In the genomic region with DNA sequence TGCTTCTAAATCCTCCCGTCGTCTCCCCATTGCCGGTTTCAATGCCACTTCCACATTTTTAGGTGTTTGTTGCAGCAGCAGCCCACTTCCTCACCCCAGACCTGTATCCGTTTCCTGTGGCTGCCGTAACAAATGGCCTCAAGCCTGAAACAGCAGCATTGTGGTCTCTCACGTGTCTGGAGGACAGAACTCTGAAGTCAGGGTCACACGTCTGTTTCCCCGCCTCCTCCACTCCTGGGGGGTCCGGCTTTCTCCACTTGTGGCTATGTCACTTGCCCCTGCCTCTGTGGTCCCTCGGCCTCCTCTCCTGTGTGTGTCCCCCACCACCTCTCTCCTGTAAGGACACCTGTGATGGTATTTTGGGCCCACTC, we compare ENCODE assay signal across 1 cellular context.
TF ChIP-seq lines count a peak whose summit lies in the region.

No MANE protein-coding gene starts in this region.

TF ChIP-seq in HepG2, 621 proteins besides CTCF, POLR2A, EP300 and RAD21:
- TF ChIP-seq SRY (CRISPR knock-in tag; IDR thresholded peaks at IDR 0.05), result no peak
- TF ChIP-seq ZBTB10 (CRISPR knock-in tag; IDR thresholded peaks at IDR 0.05; ENCODE audit: borderline replicate concordance), result no peak
- TF ChIP-seq NFKBIZ (CRISPR knock-in tag; IDR thresholded peaks at IDR 0.05), result no peak
- TF ChIP-seq ZNF782 (CRISPR knock-in tag; IDR thresholded peaks at IDR 0.05; ENCODE audit: borderline replicate concordance), result no peak
- no peak for TF ChIP-seq DMAP1 (CRISPR knock-in tag; IDR thresholded peaks at IDR 0.05)
- TF ChIP-seq ZNF138 (CRISPR knock-in tag; IDR thresholded peaks at IDR 0.05; ENCODE audit: low read depth), result no peak
- TF ChIP-seq ZNF230 (CRISPR knock-in tag; IDR thresholded peaks at IDR 0.05), result no peak
- TF ChIP-seq, protein P1, sequence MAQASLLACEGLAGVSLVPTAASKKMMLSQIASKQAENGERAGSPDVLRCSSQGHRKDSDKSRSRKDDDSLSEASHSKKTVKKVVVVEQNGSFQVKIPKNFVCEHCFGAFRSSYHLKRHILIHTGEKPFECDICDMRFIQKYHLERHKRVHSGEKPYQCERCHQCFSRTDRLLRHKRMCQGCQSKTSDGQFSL (CRISPR knock-in tag; IDR thresholded peaks at IDR 0.05), result no peak
- no peak for TF ChIP-seq NONO (IDR thresholded peaks at IDR 0.05)
- no peak for TF ChIP-seq NONO (CRISPR knock-in tag; conservative IDR thresholded peaks at IDR 0.05)
- TF ChIP-seq PHF5A (CRISPR knock-in tag; IDR thresholded peaks at IDR 0.05; ENCODE audit: low read depth, unreplicated experiment), result no peak
- no peak for TF ChIP-seq SP5 (CRISPR knock-in tag; IDR thresholded peaks at IDR 0.05; ENCODE audit: borderline replicate concordance, low read depth)
- no peak for TF ChIP-seq SETDB1 (CRISPR knock-in tag; IDR thresholded peaks at IDR 0.05; ENCODE audit: borderline replicate concordance)
